In the genomic region with DNA sequence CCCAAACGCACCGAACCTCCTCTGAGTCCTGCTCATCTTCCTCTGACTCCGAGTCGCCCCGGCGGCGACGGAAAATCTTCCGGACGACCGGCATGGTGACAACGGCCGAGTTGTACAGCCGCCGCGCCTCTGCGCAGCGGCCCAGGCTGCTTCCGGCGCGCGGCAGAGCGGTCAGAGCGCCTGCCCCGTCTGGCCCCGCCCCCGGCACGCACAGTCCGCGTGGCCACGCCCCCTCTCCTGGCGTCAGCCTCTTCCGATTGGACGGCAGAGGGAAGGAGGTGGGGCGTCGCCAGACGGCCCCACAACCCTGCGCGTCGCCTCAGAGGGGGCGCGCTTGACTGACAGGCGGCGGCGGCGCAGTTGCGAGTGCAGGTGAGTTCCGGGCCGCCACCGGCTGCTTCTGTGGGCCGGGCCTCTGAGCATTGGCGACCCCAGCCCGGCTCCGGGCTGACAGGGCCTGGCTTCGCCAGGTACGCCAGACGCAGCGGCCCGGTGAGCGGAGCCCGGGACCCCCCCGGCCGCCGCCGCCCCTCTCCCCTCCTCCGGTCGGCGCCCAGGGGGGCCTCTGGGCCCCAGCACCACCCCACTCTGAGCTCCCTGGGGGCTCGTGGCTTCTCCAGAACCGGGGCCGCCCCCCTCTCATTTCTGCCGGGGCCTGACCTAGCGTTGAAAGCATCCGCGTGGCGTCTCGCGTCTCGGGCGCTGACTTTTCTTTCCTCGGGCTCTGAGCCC, we compare ENCODE assay signal across 8 cellular contexts. TPM values are rescaled to one million over a fixed set of nuclear protein-coding genes. Genes with fewer than 3 reads are reported as not detected.
DNase-seq lines count a peak whose midpoint lies in the region; TF ChIP-seq lines count a peak whose summit lies in the region.

A gene with protein sequence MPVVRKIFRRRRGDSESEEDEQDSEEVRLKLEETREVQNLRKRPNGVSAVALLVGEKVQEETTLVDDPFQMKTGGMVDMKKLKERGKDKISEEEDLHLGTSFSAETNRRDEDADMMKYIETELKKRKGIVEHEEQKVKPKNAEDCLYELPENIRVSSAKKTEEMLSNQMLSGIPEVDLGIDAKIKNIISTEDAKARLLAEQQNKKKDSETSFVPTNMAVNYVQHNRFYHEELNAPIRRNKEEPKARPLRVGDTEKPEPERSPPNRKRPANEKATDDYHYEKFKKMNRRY (minus strand): TSS at position 148 of the 732 bp plus-strand sequence. CDS start 54 bp downstream, at position 94.
USP20 (plus strand) TSS at position 331 of the 732 bp plus-strand sequence. CDS start 17,098 bp downstream, outside the sequence.

- H3K4me3 ChIP-seq in CD8-positive, alpha-beta memory T cell (ENCODE audit: low read length): peak within 1 kb of the TSS; percentile 94

- H3K27me3 Mint-ChIP-seq in CD8-positive, alpha-beta memory T cell: no peaks in the 10 kb centered on the region

- H3K4me1 Mint-ChIP-seq in CD8-positive, alpha-beta memory T cell: peaks cover 52 to 66% (median 64%) of the 10 kb centered on the region in 3 donors

- peaks cover 55% of the 10 kb centered on the region for H3K4me1 ChIP-seq in CD8-positive, alpha-beta memory T cell (ENCODE audit: insufficient read depth, low read length)

- H3K27ac Mint-ChIP-seq in CD8-positive, alpha-beta memory T cell: peak within 1 kb of the TSS; percentile 95 to 100 (median 99)

- no peaks in the 10 kb centered on the region for H3K27me3 ChIP-seq in CD8-positive, alpha-beta memory T cell (ENCODE audit: insufficient read depth, low read length, poor library complexity, severe bottlenecking)

- no peaks in the 10 kb centered on the region for H3K9me3 ChIP-seq in CD8-positive, alpha-beta memory T cell (ENCODE audit: low read length)

- peaks cover 4 to 70% (median 10%) of the 10 kb centered on the region in 3 donors for H3K36me3 Mint-ChIP-seq in CD8-positive, alpha-beta memory T cell

- peak within 1 kb of the TSS; percentile 93 for H3K27ac ChIP-seq in CD8-positive, alpha-beta memory T cell (ENCODE audit: low read depth, low read length)

- CTCF ChIA-PET in CD8-positive, alpha-beta memory T cell (lab: Charles Lee): interaction anchor here (1.0 to 2.0 kb wide), 4 partner anchors 9 to 52 kb away, joined by 4 to 7 read pairs (median 6); no protein-coding TSS in a partner anchor

- no peak for TF ChIP-seq CTCF in GM20000 (IDR thresholded peaks at IDR 0.05; ENCODE audit: extremely low read depth, missing control alignments)

- H3K9me3 Mint-ChIP-seq in CD8-positive, alpha-beta memory T cell: no peaks in the 10 kb centered on the region

- DNase-seq in CD8-positive, alpha-beta memory T cell: peak; percentile 95 to 98 (median 98)
- DNase-seq in GM20000 (ENCODE audit: low spot score): peak; percentile 100
- peak; percentile 97 for DNase-seq in HT-29 (ENCODE audit: low spot score)
- peak; percentile 88 for DNase-seq in NK-92 treated with Interleukin-12 subunit alpha and Interleukin-12 subunit beta, amount 100 ng/mL, for 24 hours (lab: John Stamatoyannopoulos, UW)
- peak; percentile 97 for DNase-seq in activated CD8-positive, alpha-beta memory T cell treated with anti-CD3 and anti-CD28 coated beads for 24 hours
- peak; percentile 95 for DNase-seq in effector CD4-positive, alpha-beta T cell
- DNase-seq in lung microvascular endothelial cell (ENCODE audit: low read depth in 2 of 2): peak; percentile 96 to 98
- DNase-seq in stimulated activated CD4-positive, alpha-beta T cell treated with anti-CD3 and anti-CD28 coated beads, TNF-alpha, amount 100 ng/mL, for 4 hours (ENCODE audit: low read depth in 3 of 3): peak; percentile 93 to 98 (median 95)

- H3K4me3 Mint-ChIP-seq in CD8-positive, alpha-beta memory T cell: peak within 1 kb of the TSS; percentile 96 to 100 (median 99)

- H3K36me3 ChIP-seq in CD8-positive, alpha-beta memory T cell (ENCODE audit: insufficient read depth, low read length): peaks cover 36% of the 10 kb centered on the region

- POLR2A ChIA-PET in CD8-positive, alpha-beta memory T cell (lab: Charles Lee): interaction anchor here (0.6 to 1.9 kb wide), 10 partner anchors 11 to 227 kb away, joined by 3 to 15 read pairs (median 5); partner anchors contain the start of genes TOR1A and TOR1B

RNA-seq across cellular contexts. Expression of the first gene that starts in this region (rescaled TPM):
- 10 to 100 TPM; 71.4 to 76.4 TPM for total RNA-seq in CD8-positive, alpha-beta memory T cell
- polyA plus RNA-seq in CD8-positive, alpha-beta memory T cell: 249 TPM
- 27.9 and 37.8 TPM in 2 replicates for total RNA-seq in HT-29 (2014; rRNA removed; shearing (Covaris generic))
- total RNA-seq in lung microvascular endothelial cell: 21.6 and 36.5 TPM in 2 replicates

RNA-seq across cellular contexts. Expression of gene USP20, which starts in this region (rescaled TPM):
- total RNA-seq in CD8-positive, alpha-beta memory T cell: 10 to 100 TPM; 50.2 to 50.8 TPM
- polyA plus RNA-seq in CD8-positive, alpha-beta memory T cell: 50.3 TPM
- 12.4 and 14.8 TPM in 2 replicates for total RNA-seq in HT-29 (2014; rRNA removed; shearing (Covaris generic))
- total RNA-seq in lung microvascular endothelial cell: 5.4 and 8.9 TPM in 2 replicates

Comparison
In these comparisons a context has a peak if more than half of its experiments do, and no peak if none do; other contexts are left out.
1. Peak in every context shown above with its lines: DNase-seq, H3K4me3 ChIP-seq and H3K27ac ChIP-seq.